In genomic region chr16:81614171-81614570, GRCh38 we compare ENCODE assay signal across 28 cellular contexts.
"Had no signal": no experiment of that assay in that cellular context is flagged by ENCODE, and none has a peak within 500 bp of the region (broad histone marks: within the 10 kb centered on the region; RNA-seq: fewer than 3 reads in every experiment).

No MANE protein-coding gene starts in this region.

- H2AFZ ChIP-seq: PC-9 had no signal

- H3K27ac ChIP-seq: body of pancreas, KMS-11, PC-9, SJCRH30, SK-N-MC, WERI-Rb-1 had no signal

- H3K4me3 ChIP-seq: adrenal gland, body of pancreas, breast epithelium, PC-9, SJCRH30, SK-N-MC had no signal

- H3K4me2 ChIP-seq: KMS-11, PC-9 had no signal

- ATAC-seq: activated CD8-positive, alpha-beta T cell treated with anti-CD3 and anti-CD28 coated beads, Interleukin-2, amount 10 ng/mL, durations not matched to agents 7 days and 5 days; activated naive CD4-positive, alpha-beta T cell treated with anti-CD3 and anti-CD28 coated beads, Interleukin-2, amount 50 U/mL, for 72 hours; body of pancreas had no signal

- H3K36me3 ChIP-seq: adrenal gland, breast epithelium, SJCRH30, WERI-Rb-1 had no signal

- H3K4me1 ChIP-seq: body of pancreas, SJCRH30 had no signal

- H3K9ac ChIP-seq: KMS-11 had no signal

- H3K27me3 ChIP-seq: adrenal gland, body of pancreas, breast epithelium, SJCRH30 had no signal

- DNase-seq: activated CD4-positive, alpha-beta T cell treated with anti-CD3 and anti-CD28 coated beads for 1 hour; activated CD4-positive, alpha-beta T cell treated with anti-CD3 and anti-CD28 coated beads for 48 hours; activated CD4-positive, alpha-beta T cell treated with anti-CD3 and anti-CD28 coated beads, Interleukin-2, amount 50 U/mL, for 4 hours; activated CD4-positive, CD25-positive, alpha-beta regulatory T cell; activated CD8-positive, alpha-beta T cell treated with anti-CD3 and anti-CD28 coated beads, Interleukin-2, amount 10 ng/mL, durations not matched to agents 7 days and 5 days; activated gamma-delta T cell treated with Interleukin-2 at 50 U/mL for 16 hours; activated naive CD4-positive, alpha-beta T cell treated with anti-CD3 and anti-CD28 coated beads for 36 hours; activated T-cell treated with anti-CD3 and anti-CD28 coated beads, Interleukin-2, amount 50 U/mL, for 24 hours; adrenal gland; body of pancreas; MM.1S; MV-4-11; NCI-H1092; NCI-H1436 treated with DMSO at 0.1 percent for 48 hours; NCI-H1694 treated with DMSO at 0.1 percent for 48 hours; NCI-H2029; NCI-H345; NCI-H524 treated with DMSO at 0.1 percent for 48 hours; NCI-H748 treated with DMSO at 0.1 percent for 48 hours; PC-9; SHP77; SJCRH30; T1000; WERI-Rb-1 had no signal

- H3K9me3 ChIP-seq: adrenal gland, body of pancreas, breast epithelium, SJCRH30 had no signal
